ENCODE assay signal across 24 cellular contexts in genomic region chr3:121794264-121794983, GRCh38.
DNase-seq lines count a peak whose midpoint lies in the region; ATAC-seq and TF ChIP-seq lines count a peak whose summit lies in the region.
"Had no signal": no experiment of that assay in that cellular context is flagged by ENCODE, and none has a peak within 500 bp of the region (broad histone marks: within the 10 kb centered on the region; RNA-seq: fewer than 3 reads in every experiment).

No MANE protein-coding gene starts in this region.

- no peaks in the 10 kb centered on the region for H3K27me3 ChIP-seq in MM.1S (replicated peaks; ENCODE audit: insufficient read depth, low read length)
- H3K27me3 ChIP-seq: ascending aorta, SJCRH30, stomach had no signal

- H3K27ac ChIP-seq in MM.1S (ENCODE audit: low read length) = peak overlapping the region; percentile 85
- H3K27ac ChIP-seq: ascending aorta, SJCRH30, stomach had no signal

- peak; percentile 46 for ATAC-seq in GM19035 (IDR thresholded peaks at IDR 0.05; ENCODE audit: unreplicated experiment)
- ATAC-seq in GM21737 (IDR thresholded peaks at IDR 0.05; ENCODE audit: unreplicated experiment) = peak; percentile 55
- no peak for ATAC-seq in HG02970 (IDR thresholded peaks at IDR 0.05; ENCODE audit: low FRiP score, unreplicated experiment)
- ATAC-seq in HG03097 (IDR thresholded peaks at IDR 0.05; ENCODE audit: low FRiP score, unreplicated experiment) = no peak
- no peak for ATAC-seq in HG03139 (IDR thresholded peaks at IDR 0.05; ENCODE audit: unreplicated experiment)
- ATAC-seq: activated CD8-positive, alpha-beta T cell treated with anti-CD3 and anti-CD28 coated beads for 36 hours; naive thymus-derived CD8-positive, alpha-beta T cell had no signal

- H3K36me3 ChIP-seq in MM.1S (replicated peaks; ENCODE audit: insufficient read depth, low read length) = peaks cover 6% of the 10 kb centered on the region; the same call in 1 of the 2 replicates

- H4K20me1 ChIP-seq in MM.1S (ENCODE audit: insufficient read depth, low read length) = no peaks in the 10 kb centered on the region

- no peaks in the 10 kb centered on the region for H3K9me3 ChIP-seq in MM.1S (replicated peaks; ENCODE audit: insufficient read depth, low read length)
- H3K9me3 ChIP-seq: ascending aorta, SJCRH30, stomach had no signal

- H2AFZ ChIP-seq in MM.1S (ENCODE audit: low read length) = no peak overlapping the region

- no peak for TF ChIP-seq CTCF in MM.1S (IDR thresholded peaks at IDR 0.05; ENCODE audit: low read length)

- H3F3A ChIP-seq in MM.1S (ENCODE audit: insufficient read depth, low read length) = peaks cover 42% of the 10 kb centered on the region

- peak; percentile 79 for DNase-seq in MM.1S
- DNase-seq in activated CD8-positive, alpha-beta memory T cell treated with anti-CD3 and anti-CD28 coated beads, Interleukin-2, amount 50 U/mL, for 4 hours = no peak
- DNase-seq: activated CD8-positive, alpha-beta T cell treated with anti-CD3 and anti-CD28 coated beads for 36 hours; activated naive CD4-positive, alpha-beta T cell treated with anti-CD3 and anti-CD28 coated beads for 36 hours; activated T-cell treated with anti-CD3 and anti-CD28 coated beads, Interleukin-2, amount 50 U/mL, for 24 hours; AML-193; COR-L47; DND-41; H7; mesenchymal stem cell; naive thymus-derived CD8-positive, alpha-beta T cell; NCI-H1417 treated with DMSO at 0.1 percent for 48 hours; NCI-H2171; NCI-H82; SJCRH30; stimulated activated CD4-positive, alpha-beta T cell treated with anti-CD3 and anti-CD28 coated beads, Interleukin-2, amount 100 ng/mL, for 24 hours; stomach; T-helper 2 cell had no signal

- peaks cover 44% of the 10 kb centered on the region for H3K79me2 ChIP-seq in MM.1S (ENCODE audit: low read length)

- H3K4me2 ChIP-seq in MM.1S (ENCODE audit: low read depth, low read length) = peak overlapping the region; percentile 73

- H3K4me1 ChIP-seq in MM.1S (ENCODE audit: low read length) = peaks cover 44% of the 10 kb centered on the region
- H3K4me1 ChIP-seq: ascending aorta, SJCRH30, stomach had no signal

- no peaks in the 10 kb centered on the region for H3K9me2 ChIP-seq in MM.1S (replicated peaks; ENCODE audit: insufficient read depth, low read length)

- H3K4me3 ChIP-seq in MM.1S (ENCODE audit: low read length) = peak overlapping the region; percentile 50
- H3K4me3 ChIP-seq: ascending aorta, SJCRH30, stomach had no signal

- peak overlapping the region; percentile 41; the same call in 1 of the 2 replicates for H3K9ac ChIP-seq in MM.1S (ENCODE audit: low read length)

Comparison
In these comparisons a context has a peak if more than half of its experiments do, and no peak if none do; other contexts are left out.
1. ATAC-seq: peak in GM19035 (single experiment) and GM21737 (single experiment); none in HG02970 (single experiment), HG03097 (single experiment) and HG03139 (single experiment).